1 cellular context compared by ENCODE assay signal in the genomic region with DNA sequence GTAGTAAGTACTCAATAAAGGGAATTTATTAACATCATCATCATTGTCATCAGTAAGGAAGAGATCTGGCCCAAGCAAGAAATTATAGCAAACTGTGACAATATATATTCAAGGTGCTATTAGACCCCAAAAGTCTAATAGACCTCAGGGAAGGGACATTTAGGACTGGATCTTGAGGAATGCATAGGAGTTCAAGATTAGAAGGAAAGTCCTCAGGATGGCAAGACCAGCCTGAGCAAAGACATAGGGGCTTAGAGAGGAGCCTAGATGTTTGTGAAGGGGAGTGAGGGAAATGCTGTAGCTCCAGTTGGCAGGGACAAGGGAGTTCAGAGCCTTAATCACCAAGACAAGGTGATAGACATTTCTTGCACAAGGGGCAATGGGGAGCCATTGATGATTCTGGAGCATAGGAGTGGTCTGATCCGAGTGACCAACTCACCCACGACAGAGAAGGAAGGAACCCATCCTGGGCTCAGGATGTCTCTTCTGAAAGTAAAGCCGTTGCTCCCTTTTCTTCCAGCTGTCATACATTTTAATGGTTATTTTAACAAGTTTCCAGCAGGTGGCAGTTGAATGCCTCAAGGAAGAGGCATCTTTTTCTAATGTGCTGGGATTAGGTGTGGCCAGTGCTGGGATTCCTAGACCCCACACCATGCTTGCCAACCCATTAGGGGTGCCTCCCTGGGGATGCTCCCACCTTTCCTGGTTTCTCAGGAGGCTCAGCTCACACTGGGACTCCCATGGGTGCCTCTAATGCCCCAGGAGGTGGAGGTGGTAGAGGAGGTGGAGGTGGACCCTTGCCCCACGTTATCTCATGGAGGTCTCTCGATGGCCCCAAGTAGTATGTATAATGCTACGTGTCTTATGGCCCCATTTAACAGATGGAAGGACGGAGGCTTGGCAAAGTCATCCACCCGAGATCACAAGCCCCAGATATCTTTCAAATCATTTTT.
TF ChIP-seq lines count a peak whose summit lies in the region.

No MANE protein-coding gene starts in this region.

TF ChIP-seq in HepG2, 621 proteins besides CTCF, POLR2A, EP300 and RAD21 (continued from another document):
- TF ChIP-seq MTF1 (CRISPR knock-in tag; IDR thresholded peaks at IDR 0.05): no peak
- TF ChIP-seq SMC3 (IDR thresholded peaks at IDR 0.05; ENCODE audit: low read length): peak; percentile 65
